ENCODE assay signal across 1 cellular context in the genomic region with DNA sequence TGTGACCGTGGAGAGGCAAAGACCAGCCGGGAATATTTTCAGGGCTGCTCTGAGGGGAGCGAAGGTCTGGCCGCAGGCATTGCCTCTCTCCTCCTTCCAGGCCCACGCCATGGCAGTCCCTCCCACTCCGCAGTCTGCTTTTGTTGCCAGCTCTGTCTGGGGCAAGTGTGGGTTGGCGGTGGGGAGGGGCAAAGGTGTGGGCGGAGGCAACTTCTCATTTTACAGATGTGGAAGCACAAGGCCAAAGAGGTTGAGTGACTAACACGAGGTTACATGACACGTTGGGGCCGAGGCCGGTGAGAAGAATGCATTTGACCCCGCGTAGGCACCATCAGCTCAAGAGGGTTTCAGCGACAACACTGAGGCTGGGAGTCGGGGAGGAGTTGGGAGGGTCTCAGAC.
TF ChIP-seq lines count a peak whose summit lies in the region.

No MANE protein-coding gene starts in this region.

TF ChIP-seq in WTC11, 78 proteins besides CTCF, POLR2A, EP300 and RAD21 (continued from another document):
- TF ChIP-seq E2F5 (CRISPR knock-in tag; IDR thresholded peaks at IDR 0.05) (no peak), SMAD4 (CRISPR knock-in tag; IDR thresholded peaks at IDR 0.05) (no peak)
